ENCODE assay signal across 13 cellular contexts in the genomic region with DNA sequence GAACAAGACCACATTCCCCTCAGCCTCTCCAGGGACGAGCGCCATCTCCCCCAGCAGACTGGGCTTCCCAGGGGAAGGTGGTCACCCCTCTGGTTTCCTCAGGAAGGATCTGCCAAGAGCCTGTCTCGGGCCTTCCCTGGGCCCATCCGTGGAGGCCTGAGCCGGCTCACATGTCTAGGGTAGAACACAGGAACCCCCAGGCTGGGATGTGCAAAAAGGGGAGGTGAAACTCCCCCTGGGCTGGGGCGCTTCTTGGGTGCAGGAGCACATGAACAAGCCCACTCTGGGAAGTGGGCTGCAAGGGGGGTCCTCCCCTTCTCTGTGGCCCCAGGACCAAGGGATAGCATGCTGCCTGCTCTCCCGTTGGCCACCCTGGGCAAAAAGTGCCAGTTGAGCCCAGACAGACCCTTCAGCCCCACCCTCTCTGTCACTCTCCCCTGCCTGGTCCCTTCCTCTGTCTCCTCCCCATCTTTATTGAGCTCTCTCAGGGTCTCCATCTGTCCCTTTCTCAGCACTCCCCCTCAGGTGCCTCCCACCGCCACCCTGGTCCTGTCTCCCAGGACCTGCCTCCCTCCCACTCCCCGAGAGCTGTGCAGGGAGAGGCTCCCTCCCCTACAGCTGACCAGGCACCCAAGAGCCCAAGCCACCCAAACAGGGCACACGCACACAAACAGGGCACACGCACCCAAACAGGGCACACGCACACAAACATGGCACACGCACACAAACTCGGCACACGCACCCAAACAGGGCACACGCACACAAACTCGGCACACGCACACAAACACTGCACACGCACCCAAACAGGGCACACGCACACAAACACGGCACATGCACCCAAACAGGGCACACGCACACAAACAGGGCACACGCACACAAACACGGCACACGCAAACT. TPM values are rescaled to one million over a fixed set of nuclear protein-coding genes. Genes with fewer than 3 reads are reported as not detected.
DNase-seq lines count a peak whose midpoint lies in the region; ATAC-seq and TF ChIP-seq lines count a peak whose summit lies in the region.
"Had no signal": no experiment of that assay in that cellular context is flagged by ENCODE, and none has a peak within 500 bp of the region (broad histone marks: within the 10 kb centered on the region; RNA-seq: fewer than 3 reads in every experiment).

No MANE protein-coding gene starts in this region.

- peaks cover 0 to 46% (median 25%) of the 10 kb centered on the region in 11 experiments; a peak in 13 of 22 replicates for H4K20me1 ChIP-seq in BLaER1 treated with 17β-estradiol and CSF1 and Interleukin-3, amounts not matched to agents 10 nM and 100 nM

- peak overlapping the region in 3 of 5 experiments; percentile 66 to 74 (median 69) for H3K4me3 Mint-ChIP-seq in brain
- H3K4me3 Mint-ChIP-seq in nephron = peak overlapping the region; percentile 64 to 78 (median 64)
- H3K4me3 Mint-ChIP-seq: activated CD4-positive, alpha-beta memory T cell treated with anti-CD3 and anti-CD28 coated beads for 36 hours had no signal

- H3K9ac ChIP-seq in BLaER1 treated with 17β-estradiol and CSF1 and Interleukin-3, amounts not matched to agents 10 nM and 100 nM = peak overlapping the region in 8 of 11 experiments; percentile 14 to 68 (median 52); a peak in 13 of 22 replicates
- H3K9ac ChIP-seq in HUES6 (ENCODE audit: low read length) = peak overlapping the region; percentile 10

- H3K4me1 Mint-ChIP-seq in brain (peaks cover 8% of the 10 kb centered on the region), nephron (peaks cover 23% of the 10 kb centered on the region)

- H3K9me3 Mint-ChIP-seq in brain (peaks cover 0 to 3% (median 0%) of the 10 kb centered on the region in 5 experiments), nephron (no peaks in the 10 kb centered on the region)
- H3K9me3 Mint-ChIP-seq: activated CD4-positive, alpha-beta memory T cell treated with anti-CD3 and anti-CD28 coated beads for 36 hours; naive thymus-derived CD4-positive, alpha-beta T cell had no signal

- H3K36me3 Mint-ChIP-seq in brain (no peaks in the 10 kb centered on the region), nephron (ENCODE audit: low read depth) (no peaks in the 10 kb centered on the region)
- H3K36me3 Mint-ChIP-seq: activated CD4-positive, alpha-beta memory T cell treated with anti-CD3 and anti-CD28 coated beads for 36 hours; naive thymus-derived CD4-positive, alpha-beta T cell had no signal

- peaks cover 6 to 74% (median 61%) of the 10 kb centered on the region in 11 experiments; a peak in 21 of 22 replicates for H3K27me3 ChIP-seq in BLaER1 treated with 17β-estradiol and CSF1 and Interleukin-3, amounts not matched to agents 10 nM and 100 nM
- H3K27me3 ChIP-seq in HUES6 (ENCODE audit: control insufficient read depth, insufficient read depth, low read length) = no peaks in the 10 kb centered on the region
- H3K27me3 ChIP-seq: thyroid gland had no signal

- H3K27ac Mint-ChIP-seq in brain = peak overlapping the region in 2 of 5 experiments; percentile 32 to 43
- H3K27ac Mint-ChIP-seq in nephron = peak overlapping the region in 1 of 3 experiments; percentile 43
- H3K27ac Mint-ChIP-seq: activated CD4-positive, alpha-beta memory T cell treated with anti-CD3 and anti-CD28 coated beads for 36 hours; naive thymus-derived CD4-positive, alpha-beta T cell had no signal

- peaks cover 32 to 61% (median 43%) of the 10 kb centered on the region in 10 experiments for H3K4me1 ChIP-seq in BLaER1 treated with 17β-estradiol and CSF1 and Interleukin-3, amounts not matched to agents 10 nM and 100 nM
- peaks cover 10% of the 10 kb centered on the region for H3K4me1 ChIP-seq in HUES6 (ENCODE audit: control insufficient read depth, insufficient read depth, low read length)

- H3K27me3 Mint-ChIP-seq in brain (peaks cover 6% of the 10 kb centered on the region), nephron (ENCODE audit: low read depth) (peaks cover 11% of the 10 kb centered on the region)
- H3K27me3 Mint-ChIP-seq: activated CD4-positive, alpha-beta memory T cell treated with anti-CD3 and anti-CD28 coated beads for 36 hours; naive thymus-derived CD4-positive, alpha-beta T cell had no signal

- H3K4me2 ChIP-seq in BLaER1 treated with 17β-estradiol and CSF1 and Interleukin-3, amounts not matched to agents 10 nM and 100 nM = peak overlapping the region; percentile 77 to 99 (median 94)

- ATAC-seq in GM21528 (IDR thresholded peaks at IDR 0.05; ENCODE audit: low FRiP score, unreplicated experiment) (no peak), GM21717 (IDR thresholded peaks at IDR 0.05; ENCODE audit: unreplicated experiment) (no peak)

- H3K9me3 ChIP-seq in BLaER1 treated with 17β-estradiol and CSF1 and Interleukin-3, amounts not matched to agents 10 nM and 100 nM (replicated peaks in 1 of 11) = no peaks in the 10 kb centered on the region
- H3K9me3 ChIP-seq in HUES6 (ENCODE audit: control insufficient read depth, insufficient read depth, low read depth, low read length) = no peaks in the 10 kb centered on the region
- H3K9me3 ChIP-seq: thyroid gland had no signal

- peak overlapping the region in 7 of 11 experiments; percentile 22 to 47 (median 36); a peak in 9 of 22 replicates for H3K27ac ChIP-seq in BLaER1 treated with 17β-estradiol and CSF1 and Interleukin-3, amounts not matched to agents 10 nM and 100 nM
- no peak overlapping the region for H3K27ac ChIP-seq in HUES6 (ENCODE audit: low read depth, low read length)
- H3K27ac ChIP-seq: epithelial cell of prostate, SK-N-MC, thyroid gland had no signal

- TF ChIP-seq CTCF in brain (conservative IDR thresholded peaks at IDR 0.05) = no peak
- TF ChIP-seq CTCF in nephron (IDR thresholded peaks at IDR 0.05; ENCODE audit: unreplicated experiment in 3 of 3) = no peak

- H3K36me3 ChIP-seq in BLaER1 treated with 17β-estradiol and CSF1 and Interleukin-3, amounts not matched to agents 10 nM and 100 nM = peaks cover 0 to 30% (median 0%) of the 10 kb centered on the region in 11 experiments; a peak in 6 of 22 replicates
- no peaks in the 10 kb centered on the region for H3K36me3 ChIP-seq in HUES6 (ENCODE audit: control insufficient read depth, insufficient read depth, low read length)
- H3K36me3 ChIP-seq: thyroid gland had no signal

- H3K4me3 ChIP-seq in BLaER1 treated with 17β-estradiol and CSF1 and Interleukin-3, amounts not matched to agents 10 nM and 100 nM = peak overlapping the region in 7 of 10 experiments; percentile 38 to 68 (median 56); a peak in 15 of 20 replicates
- H3K4me3 ChIP-seq in HUES6 (ENCODE audit: low read depth, low read length) = peak overlapping the region; percentile 48
- H3K4me3 ChIP-seq: SK-N-MC, thyroid gland had no signal

- no peak for DNase-seq in stimulated activated CD4-positive, alpha-beta T cell treated with anti-CD3 and anti-CD28 coated beads, Interleukin-4, amount 100 ng/mL, for 4 hours
- no peak for DNase-seq in NCI-H2029 treated with DMSO at 0.1 percent for 48 hours (lab: John Stamatoyannopoulos, UW)

RNA-seq across cellular contexts. Expression of gene SEMA3G, which starts 0.9 kb away (rescaled TPM):
- polyA plus RNA-seq in brain (ENCODE audit: insufficient read depth, low read depth, low replicate concordance) = 5.0 TPM
- polyA plus RNA-seq: naive thymus-derived CD4-positive, alpha-beta T cell had no signal

RNA-seq across cellular contexts. Expression of gene TNNC1, which starts 9.8 kb away (rescaled TPM):
- polyA plus RNA-seq in brain (ENCODE audit: insufficient read depth, low read depth, low replicate concordance) = not detected

RNA-seq across cellular contexts. Expression of gene NISCH, which starts 11.4 kb away (rescaled TPM):
- polyA plus RNA-seq in brain (ENCODE audit: insufficient read depth, low read depth, low replicate concordance) = 51.3 TPM

RNA-seq across cellular contexts. Expression of gene PHF7, which starts 33.6 kb away (rescaled TPM):
- polyA plus RNA-seq in brain (ENCODE audit: insufficient read depth, low read depth, low replicate concordance) = 10.9 TPM

RNA-seq across cellular contexts. Expression of gene BAP1, which starts 34.2 kb away (rescaled TPM):
- 74.2 TPM for polyA plus RNA-seq in brain (ENCODE audit: insufficient read depth, low read depth, low replicate concordance)
